ENCODE assay signal across 1 cellular context in genomic region chr7:132655071-132655761, GRCh38.
TF ChIP-seq lines count a peak whose summit lies in the region.

No MANE protein-coding gene starts in this region.

TF ChIP-seq in GM23338, 12 proteins besides CTCF, POLR2A, EP300 and RAD21 (continued from another document):
- TF ChIP-seq REST (IDR thresholded peaks at IDR 0.05; ENCODE audit: unreplicated experiment) (no peak), ETS1 (IDR thresholded peaks at IDR 0.05) (no peak), EZH2phosphoT487 (IDR thresholded peaks at IDR 0.05; ENCODE audit: unreplicated experiment) (no peak), STAT1 (IDR thresholded peaks at IDR 0.05; ENCODE audit: unreplicated experiment) (no peak), ZNF331 (CRISPR knock-in tag; IDR thresholded peaks at IDR 0.05; ENCODE audit: low read depth) (no peak), JUNB (IDR thresholded peaks at IDR 0.05; ENCODE audit: unreplicated experiment) (no peak), ZNF114 (CRISPR knock-in tag; IDR thresholded peaks at IDR 0.05) (no peak), CREB1 (CRISPR knock-in tag; IDR thresholded peaks at IDR 0.05; ENCODE audit: low read depth) (no peak)
